ENCODE assay signal across 1 cellular context in genomic region chr1:205280666-205281395, GRCh38.
TF ChIP-seq lines count a peak whose summit lies in the region.

No MANE protein-coding gene starts in this region.

TF ChIP-seq in K562, 482 proteins besides CTCF, POLR2A, EP300 and RAD21:
- TF ChIP-seq BCOR (IDR thresholded peaks at IDR 0.05) (peak; percentile 92), HDAC2 (IDR thresholded peaks at IDR 0.05) (0 out of 2 replicates have a peak, but pooled peaks have one; percentile 51), KDM1A (IDR thresholded peaks at IDR 0.05) (peak in 1 of 2 experiments; percentile 59; a peak in 1 of 4 replicates), SMARCA5 (IDR thresholded peaks at IDR 0.05) (peak; percentile 76; the same call in 1 of the 2 replicates), ARNT (IDR thresholded peaks at IDR 0.05) (0 out of 4 replicates have a peak, but pooled peaks of 1 of the 2 experiments have one; percentile 23), ZNF146 (CRISPR knock-in tag; IDR thresholded peaks at IDR 0.05; ENCODE audit: unreplicated experiment) (peak; percentile 91)
